ENCODE assay signal across 8 cellular contexts in the genomic region with DNA sequence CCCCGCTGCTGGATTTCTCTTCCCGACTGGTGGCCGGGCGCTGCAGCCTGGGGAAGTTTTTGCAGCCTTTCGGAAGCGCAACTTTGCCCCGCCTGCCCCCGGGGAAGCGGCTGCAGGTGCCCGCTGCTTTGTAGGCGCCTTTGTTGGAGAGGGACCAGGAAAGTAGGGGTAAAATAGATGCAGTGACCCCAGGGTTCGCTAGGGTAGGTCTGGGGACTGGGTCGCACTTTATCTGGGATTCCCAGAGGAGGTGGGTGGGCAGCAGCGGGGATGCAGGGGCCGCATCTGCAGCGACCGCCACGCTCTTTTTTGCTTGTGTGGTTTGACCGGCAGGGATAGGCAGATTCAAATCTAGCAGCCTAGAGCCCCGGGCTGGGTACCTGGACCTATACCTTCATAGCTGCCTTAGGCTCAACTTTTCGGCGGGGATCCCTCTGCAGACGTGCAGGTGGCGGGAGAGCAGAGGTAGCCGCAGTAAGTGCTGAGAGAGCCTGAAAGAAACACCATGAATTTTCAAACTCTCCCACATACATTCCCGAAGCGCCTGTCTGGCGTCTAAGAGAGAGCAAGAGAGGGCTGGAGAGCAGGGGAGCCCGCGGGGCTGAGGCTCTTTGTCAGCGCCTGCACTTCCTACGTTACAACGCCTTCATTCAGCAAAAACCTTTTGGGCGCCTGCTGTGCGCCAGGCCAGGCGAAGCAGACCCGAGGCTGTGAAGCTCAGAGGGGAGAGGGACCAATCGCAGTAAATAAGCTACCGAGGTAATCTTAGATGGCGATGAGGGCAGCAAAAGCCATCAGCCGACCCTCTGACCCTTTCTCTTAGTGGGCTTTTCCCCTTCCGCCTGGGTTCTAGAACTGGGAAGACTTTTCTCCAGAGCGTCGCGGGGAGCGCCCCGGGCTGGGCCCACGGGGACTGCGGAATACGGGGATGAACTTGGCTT. TPM values are rescaled to one million over a fixed set of nuclear protein-coding genes. Genes with fewer than 3 reads are reported as not detected.
DNase-seq lines count a peak whose midpoint lies in the region; ATAC-seq and TF ChIP-seq lines count a peak whose summit lies in the region.

No MANE protein-coding gene starts in this region.

- ATAC-seq in GM21825 (IDR thresholded peaks at IDR 0.05; ENCODE audit: unreplicated experiment) (no peak), HG02852 (IDR thresholded peaks at IDR 0.05; ENCODE audit: unreplicated experiment) (no peak), GM21717 (IDR thresholded peaks at IDR 0.05; ENCODE audit: unreplicated experiment) (no peak)

- H3K27ac ChIP-seq in prostate gland: no peak overlapping the region

- intact Hi-C loops in prostate gland (cut with DNase I): no loop called here

- no peaks in the 10 kb centered on the region for H3K9me3 ChIP-seq in prostate gland

- WGBS in prostate gland: under 1% methylated on average over 50 of the region's 50 CpGs

- peaks cover 5% of the 10 kb centered on the region for H3K4me1 ChIP-seq in prostate gland (replicated peaks)

- H3K27me3 ChIP-seq in prostate gland (replicated peaks; ENCODE audit: insufficient read depth): peaks cover 27% of the 10 kb centered on the region

- peak; percentile 86 for DNase-seq in NCI-H748 (lab: John Stamatoyannopoulos, UW; ENCODE audit: unreplicated experiment)
- DNase-seq in ecto neural progenitor cell (ENCODE audit: low spot score): peak; percentile 76
- DNase-seq in prostate gland (ENCODE audit: low spot score): no peak
- no peak for DNase-seq in NK-92 (lab: John Stamatoyannopoulos, UW; ENCODE audit: unreplicated experiment)

- H3K36me3 ChIP-seq in prostate gland: no peaks in the 10 kb centered on the region

- H3K4me3 ChIP-seq in GM12875 (ENCODE audit: low read depth, low read length): peak overlapping the region; percentile 61
- H3K4me3 ChIP-seq in prostate gland: peak overlapping the region; percentile 2 to 23

- TF ChIP-seq POLR2A in prostate gland (IDR thresholded peaks at IDR 0.05): no peak

- TF ChIP-seq CTCF in GM12875 (IDR thresholded peaks at IDR 0.05; ENCODE audit: borderline replicate concordance, insufficient read depth, low read depth, low read length) (no peak), prostate gland (IDR thresholded peaks at IDR 0.05) (no peak)

RNA-seq across cellular contexts. Expression of a gene that starts 0.6 kb away (rescaled TPM):
- under 1 TPM; 0.28 to 0.96 TPM for total RNA-seq in prostate gland

Comparison
In these comparisons a context has a peak if more than half of its experiments do, and no peak if none do; other contexts are left out.
1. DNase-seq: peak in NCI-H748 (single experiment) and ecto neural progenitor cell (single experiment); none in prostate gland (single experiment) and NK-92 (single experiment).